In the genomic region with DNA sequence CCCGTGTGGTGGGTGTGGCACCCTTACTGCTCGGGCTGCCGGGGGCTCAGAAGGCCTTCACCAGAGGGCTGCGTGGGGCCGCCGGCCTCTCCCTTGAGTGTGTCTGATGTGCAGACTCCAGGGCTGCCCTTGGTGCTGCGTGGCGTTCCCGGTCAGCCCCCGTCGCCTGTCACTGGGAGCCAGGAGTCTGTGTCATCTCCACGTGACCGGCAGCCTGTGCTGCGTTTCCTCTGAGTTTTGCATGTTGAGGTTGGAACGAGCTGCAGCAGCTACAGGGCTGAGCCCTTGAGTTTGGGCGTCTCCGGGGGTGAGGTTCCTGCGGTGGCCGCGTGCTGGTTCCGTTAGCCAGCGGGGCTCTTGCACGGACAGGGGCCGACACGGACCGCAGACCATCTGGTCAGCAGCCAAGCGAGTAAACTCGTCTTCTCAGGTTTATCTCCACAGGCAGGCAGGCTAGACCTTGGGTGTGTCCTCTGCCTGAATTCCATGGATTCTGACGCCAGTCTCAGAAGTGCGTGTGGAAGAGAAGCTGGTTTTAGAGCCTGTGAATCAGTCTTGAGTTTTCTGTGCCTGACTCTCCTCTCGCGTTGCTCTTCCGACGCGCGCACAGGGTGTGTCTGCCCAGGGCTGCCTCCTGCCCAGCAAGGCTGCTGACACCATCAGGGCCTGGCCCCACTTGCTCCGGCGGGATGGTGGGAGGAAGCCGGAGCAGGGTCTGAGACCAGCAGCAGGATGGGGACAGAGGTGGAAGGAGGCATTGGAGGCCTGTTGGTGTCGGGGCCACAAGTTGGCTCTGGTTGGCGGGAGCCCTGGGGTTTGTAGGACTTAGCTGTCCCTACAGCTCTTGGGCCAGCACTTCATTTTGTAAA, we compare ENCODE assay signal across 13 cellular contexts. TPM values are rescaled to one million over a fixed set of nuclear protein-coding genes. Genes with fewer than 3 reads are reported as not detected.
DNase-seq lines count a peak whose midpoint lies in the region; ATAC-seq, FAIRE-seq and TF ChIP-seq lines count a peak whose summit lies in the region.
"Had no signal": no experiment of that assay in that cellular context is flagged by ENCODE, and none has a peak within 500 bp of the region (broad histone marks: within the 10 kb centered on the region; RNA-seq: fewer than 3 reads in every experiment).

No MANE protein-coding gene starts in this region.

- H3K27ac ChIP-seq in kidney (ENCODE audit: low read depth in 2 of 2, low read length in 2 of 2), result no peak overlapping the region
- H3K27ac ChIP-seq: 22Rv1, KMS-11 had no signal

- no peaks in the 10 kb centered on the region for H3K36me3 ChIP-seq in kidney (ENCODE audit: control insufficient read depth in 1 of 2, insufficient read depth in 2 of 2, low read length in 2 of 2)

- no peak overlapping the region for H3K4me3 ChIP-seq in kidney (ENCODE audit: low read length in 2 of 2)
- H3K4me3 ChIP-seq: Peyer's patch had no signal

- FAIRE-seq in kidney (lab: Jason Lieb, UNC), result no peak
- FAIRE-seq: GM12891 had no signal

- no peaks in the 10 kb centered on the region for H3K9me3 ChIP-seq in kidney (ENCODE audit: control insufficient read depth in 1 of 2, low read length in 2 of 2)
- H3K9me3 ChIP-seq: Peyer's patch had no signal

- peak; percentile 30 to 83 for DNase-seq in NCI-H526 (lab: John Stamatoyannopoulos, UW)
- DNase-seq in NCI-H526 treated with DMSO at 0.1 percent for 48 hours (lab: John Stamatoyannopoulos, UW), result no peak
- peak; percentile 72 for DNase-seq in kidney
- no peak for DNase-seq in pons (ENCODE audit: low spot score)
- DNase-seq in NCI-H2107 treated with DMSO at 0.1 percent for 48 hours (lab: John Stamatoyannopoulos, UW; ENCODE audit: unreplicated experiment), result no peak
- DNase-seq: DMS153, natural killer cell, NCI-H2029 treated with DMSO at 0.1 percent for 48 hours had no signal

- intact Hi-C loops in kidney (cut with DNase I), result no loop called here

- H3K9ac ChIP-seq in kidney (ENCODE audit: low read length in 2 of 2), result no peak overlapping the region
- H3K9ac ChIP-seq: KMS-11 had no signal

- ATAC-seq in GM19397 (IDR thresholded peaks at IDR 0.05; ENCODE audit: unreplicated experiment), result no peak
- ATAC-seq: natural killer cell had no signal

- no peak for TF ChIP-seq CTCF in kidney (IDR thresholded peaks at IDR 0.05; ENCODE audit: borderline replicate concordance, extremely low read depth, insufficient read depth)

- no peaks in the 10 kb centered on the region for H3K4me1 ChIP-seq in kidney (ENCODE audit: control insufficient read depth in 1 of 2, insufficient read depth in 1 of 2, low read depth in 1 of 2, low read length in 2 of 2)

RNA-seq across cellular contexts. Expression of gene PTDSS2, which starts 10.5 kb away (rescaled TPM):
- total RNA-seq in kidney, result 28.5 TPM
- 37.7 TPM for polyA plus RNA-seq in kidney (ENCODE audit: insufficient read depth, low read depth, low replicate concordance)

RNA-seq across cellular contexts. Expression of gene ANO9, which starts 18.8 kb away (rescaled TPM):
- total RNA-seq in kidney, result 21.8 TPM
- 11.3 TPM for polyA plus RNA-seq in kidney (ENCODE audit: insufficient read depth, low read depth, low replicate concordance)

RNA-seq across cellular contexts. Expression of gene SIGIRR, which starts 45.8 kb away (rescaled TPM):
- 89.1 TPM for total RNA-seq in kidney
- 181 TPM for polyA plus RNA-seq in kidney (ENCODE audit: insufficient read depth, low read depth, low replicate concordance)

RNA-seq across cellular contexts. Expression of gene RNH1, which starts 46.5 kb away (rescaled TPM):
- 191 TPM for total RNA-seq in kidney
- polyA plus RNA-seq in kidney (ENCODE audit: insufficient read depth, low read depth, low replicate concordance), result 171 TPM

Comparison
In these comparisons a context has a peak if more than half of its experiments do, and no peak if none do; other contexts are left out.
1. DNase-seq: peak in NCI-H526 (2 of 2) and kidney (single experiment); none in NCI-H526 treated with DMSO at 0.1 percent for 48 hours (single experiment), pons (single experiment) and NCI-H2107 treated with DMSO at 0.1 percent for 48 hours (single experiment).